ENCODE assay signal across 20 cellular contexts in the genomic region with DNA sequence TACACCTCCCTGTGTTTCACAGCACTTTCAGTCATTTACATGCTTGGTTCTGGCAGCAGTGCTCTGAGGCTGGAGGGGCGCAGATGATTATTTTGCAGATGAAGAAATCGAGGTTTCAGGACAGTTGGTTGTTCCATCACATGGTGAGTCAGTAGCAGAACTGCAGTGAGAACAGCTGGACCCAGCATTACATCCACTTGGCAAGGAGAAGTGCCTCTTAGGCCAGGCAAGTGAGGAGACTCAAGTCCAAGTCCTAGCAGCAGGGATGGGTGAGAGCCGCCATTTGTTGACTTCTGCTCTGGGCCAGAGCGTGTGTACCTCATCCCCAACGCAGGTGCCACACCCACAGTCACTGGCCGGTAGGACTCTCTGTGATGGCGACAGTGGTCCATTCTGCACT. TPM values are rescaled to one million over a fixed set of nuclear protein-coding genes. Genes with fewer than 3 reads are reported as not detected.
DNase-seq lines count a peak whose midpoint lies in the region; ATAC-seq and TF ChIP-seq lines count a peak whose summit lies in the region.
"Had no signal": no experiment of that assay in that cellular context is flagged by ENCODE, and none has a peak within 500 bp of the region (broad histone marks: within the 10 kb centered on the region; RNA-seq: fewer than 3 reads in every experiment).

No MANE protein-coding gene starts in this region.

- peak overlapping the region; percentile 35 for H3K27ac Mint-ChIP-seq in neural crest cell (ENCODE audit: unreplicated experiment)
- H3K27ac Mint-ChIP-seq: H9 had no signal

- no peaks in the 10 kb centered on the region for H3K9me3 ChIP-seq in BLaER1 treated with 17β-estradiol and CSF1 and Interleukin-3, amounts not matched to agents 10 nM and 100 nM (replicated peaks in 1 of 11)
- no peaks in the 10 kb centered on the region for H3K9me3 ChIP-seq in MG63
- H3K9me3 ChIP-seq: A549 had no signal

- no peak for TF ChIP-seq POLR2A in NB4 (IDR thresholded peaks at IDR 0.05; ENCODE audit: extremely low read depth, insufficient read length)

- H3K36me3 ChIP-seq in BLaER1 treated with 17β-estradiol and CSF1 and Interleukin-3, amounts not matched to agents 10 nM and 100 nM, result peaks cover 0 to 24% (median 0%) of the 10 kb centered on the region in 11 experiments; a peak in 3 of 22 replicates
- H3K36me3 ChIP-seq in MG63, result no peaks in the 10 kb centered on the region

- H3K4me1 ChIP-seq in BLaER1 treated with 17β-estradiol and CSF1 and Interleukin-3, amounts not matched to agents 10 nM and 100 nM, result peaks cover 41 to 58% (median 51%) of the 10 kb centered on the region in 10 experiments
- H3K4me1 ChIP-seq: A549 had no signal

- no peaks in the 10 kb centered on the region for H3K9me3 Mint-ChIP-seq in neural crest cell
- H3K9me3 Mint-ChIP-seq: CD14-positive monocyte, H9, IgD-negative memory B cell had no signal

- ATAC-seq in GM21529 (IDR thresholded peaks at IDR 0.05; ENCODE audit: unreplicated experiment), result no peak
- ATAC-seq: A549 had no signal

- TF ChIP-seq CTCF in NB4 (IDR thresholded peaks at IDR 0.05; ENCODE audit: low read depth, low read length) (no peak), neural crest cell (conservative IDR thresholded peaks at IDR 0.05) (no peak)

- H3K27me3 ChIP-seq in BLaER1 treated with 17β-estradiol and CSF1 and Interleukin-3, amounts not matched to agents 10 nM and 100 nM, result no peaks in the 10 kb centered on the region
- no peaks in the 10 kb centered on the region for H3K27me3 ChIP-seq in MG63

- no peaks in the 10 kb centered on the region for H3K4me1 Mint-ChIP-seq in neural crest cell

- H3K27me3 Mint-ChIP-seq in neural crest cell (ENCODE audit: low read depth), result no peaks in the 10 kb centered on the region
- H3K27me3 Mint-ChIP-seq: IgD-negative memory B cell had no signal

- H3K27ac ChIP-seq in BLaER1 treated with 17β-estradiol and CSF1 and Interleukin-3, amounts not matched to agents 10 nM and 100 nM, result no peak overlapping the region; a peak in 1 of 22 replicates
- H3K27ac ChIP-seq: A549 had no signal

- no peak overlapping the region for H3K9ac ChIP-seq in BLaER1 treated with 17β-estradiol and CSF1 and Interleukin-3, amounts not matched to agents 10 nM and 100 nM

- no peaks in the 10 kb centered on the region for H3K36me3 Mint-ChIP-seq in neural crest cell (ENCODE audit: low read depth)

- no peak overlapping the region for H3K4me3 Mint-ChIP-seq in neural crest cell
- H3K4me3 Mint-ChIP-seq: CD14-positive monocyte, H9, IgD-negative memory B cell had no signal

- peak overlapping the region in 10 of 11 experiments; percentile 37 to 82 (median 73); a peak in 13 of 22 replicates for H3K4me2 ChIP-seq in BLaER1 treated with 17β-estradiol and CSF1 and Interleukin-3, amounts not matched to agents 10 nM and 100 nM
- H3K4me2 ChIP-seq: A549 had no signal

- DNase-seq in NB4 (ENCODE audit: low read depth) (peak; percentile 30), fibroblast of peridontal ligament (ENCODE audit: extremely low read depth) (peak; percentile 27), neural crest cell (ENCODE audit: low read depth, low spot score) (no peak), SIG-M5 (lab: John Stamatoyannopoulos, UW) (no peak), activated gamma-delta T cell (lab: John Stamatoyannopoulos, UW) (no peak), MG63 (no peak)
- DNase-seq: COR-L47; H9; NCI-H1417; NCI-H187 treated with DMSO at 0.1 percent for 48 hours; NCI-H446; NK-92 treated with Interleukin-12 subunit alpha and Interleukin-12 subunit beta, amount 100 ng/mL, for 24 hours had no signal

- no peak overlapping the region for H3K4me3 ChIP-seq in BLaER1 treated with 17β-estradiol and CSF1 and Interleukin-3, amounts not matched to agents 10 nM and 100 nM
- no peak overlapping the region for H3K4me3 ChIP-seq in NB4 (ENCODE audit: low read depth, low read length)
- no peak overlapping the region for H3K4me3 ChIP-seq in MG63
- H3K4me3 ChIP-seq: A549 had no signal

- peaks cover 0 to 7% (median 0%) of the 10 kb centered on the region in 11 experiments; a peak in 2 of 22 replicates for H4K20me1 ChIP-seq in BLaER1 treated with 17β-estradiol and CSF1 and Interleukin-3, amounts not matched to agents 10 nM and 100 nM

RNA-seq across cellular contexts. Expression of a gene that starts 26.8 kb away (rescaled TPM):
- total RNA-seq in neural crest cell, result not detected in 2 replicates
- total RNA-seq in MG63 (2014; rRNA removed; shearing (Covaris generic); ENCODE audit: low replicate concordance), result not detected in 2 replicates
- total RNA-seq: Daoy, HT1080, OCI-LY7 had no signal

Comparison
In these comparisons a context has a peak if more than half of its experiments do, and no peak if none do; other contexts are left out.
1. DNase-seq: peak in NB4 (single experiment) and fibroblast of peridontal ligament (single experiment); none in neural crest cell (single experiment), SIG-M5 (single experiment), activated gamma-delta T cell (single experiment) and MG63 (single experiment).